Comparison of ENCODE assay signal across 19 cellular contexts in genomic region chr5:86716121-86716520, GRCh38.
DNase-seq lines count a peak whose midpoint lies in the region; TF ChIP-seq lines count a peak whose summit lies in the region.
"Had no signal": no experiment of that assay in that cellular context is flagged by ENCODE, and none has a peak within 500 bp of the region (broad histone marks: within the 10 kb centered on the region; RNA-seq: fewer than 3 reads in every experiment).

No MANE protein-coding gene starts in this region.

- WGBS in lower leg skin, 2 donors = 30 to 40% methylated on average over 2 of the region's 2 CpGs

- no peaks in the 10 kb centered on the region for H3K4me1 ChIP-seq in HEK293 (ENCODE audit: control insufficient read depth, insufficient read depth, low read length)
- H3K4me1 ChIP-seq: A549; BLaER1 treated with 17β-estradiol and CSF1 and Interleukin-3, amounts not matched to agents 10 nM and 100 nM had no signal

- POLR2A ChIA-PET in HEK293 (lab: Yijun Ruan, JAX) = no interaction called here

- in situ Hi-C loops in ACHN (cut with HindIII; ENCODE audit: low pct_ligation_motif_present, low pct_unique_long_range_greater_than_20kb, low sequenced_read_pairs) = no loop called here

- H3K4me3 ChIP-seq in HEK293 (ENCODE audit: low read depth, low read length) = no peak overlapping the region
- no peak overlapping the region for H3K4me3 ChIP-seq in lower leg skin (ENCODE audit: low read depth, poor library complexity, severe bottlenecking)
- H3K4me3 ChIP-seq: A549; BLaER1 treated with 17β-estradiol and CSF1 and Interleukin-3, amounts not matched to agents 10 nM and 100 nM; SK-N-MC had no signal

- H3K36me3 ChIP-seq in HEK293 (ENCODE audit: control insufficient read depth in 2 of 2, insufficient read depth in 1 of 2, low read length in 2 of 2) = no peaks in the 10 kb centered on the region
- H3K36me3 ChIP-seq: BLaER1 treated with 17β-estradiol and CSF1 and Interleukin-3, amounts not matched to agents 10 nM and 100 nM had no signal

- intact Hi-C loops in lower leg skin (cut with DNase I; ENCODE audit: low total_unique reads) = no loop called here

- DNase-seq in NCI-H345 (lab: John Stamatoyannopoulos, UW) = peak; percentile 36
- DNase-seq in NCI-H345 treated with DMSO at 0.1 percent for 48 hours (lab: John Stamatoyannopoulos, UW; ENCODE audit: unreplicated experiment) = no peak
- peak; percentile 64 for DNase-seq in NCI-H2171 treated with DMSO at 0.1 percent for 48 hours (lab: John Stamatoyannopoulos, UW)
- peak; percentile 25 for DNase-seq in iPS-NIHi11 (ENCODE audit: low spot score)
- no peak for DNase-seq in cerebellar cortex (ENCODE audit: low spot score)
- DNase-seq in ACHN = no peak
- no peak for DNase-seq in lower leg skin (ENCODE audit: low spot score in 2 of 2)
- DNase-seq: CD8-positive, alpha-beta T cell; DMS79 treated with DMSO at 0.1 percent for 48 hours; HCEC 1CT; IMR-90; Karpas-422; NCI-H1694 treated with DMSO at 0.1 percent for 48 hours; NCI-H510A; SHP77 had no signal

- no peaks in the 10 kb centered on the region for H3K9me3 ChIP-seq in HEK293 (ENCODE audit: control insufficient read depth, insufficient read depth, low read depth, low read length)
- H3K9me3 ChIP-seq: A549; BLaER1 treated with 17β-estradiol and CSF1 and Interleukin-3, amounts not matched to agents 10 nM and 100 nM had no signal

- no peak overlapping the region for H3K27ac ChIP-seq in HEK293 (ENCODE audit: extremely low read depth, low read depth, low read length)
- H3K27ac ChIP-seq: A549; BLaER1 treated with 17β-estradiol and CSF1 and Interleukin-3, amounts not matched to agents 10 nM and 100 nM; SK-N-MC had no signal

- TF ChIP-seq POLR2A in lower leg skin (IDR thresholded peaks at IDR 0.05) = no peak

- TF ChIP-seq CTCF in HEK293 (tag by site-specific recombination; IDR thresholded peaks at IDR 0.05) (no peak), lower leg skin (IDR thresholded peaks at IDR 0.05) (no peak)

- CTCF ChIA-PET in HEK293 (lab: Yijun Ruan, JAX) = no interaction called here

TF ChIP-seq in HEK293, 187 proteins besides CTCF, POLR2A, EP300 and RAD21:
- TF ChIP-seq ZIC2 (tag by site-specific recombination; IDR thresholded peaks at IDR 0.05) (0 out of 2 replicates have a peak, but pooled peaks have one; percentile 46), GLIS1 (tag by site-specific recombination; IDR thresholded peaks at IDR 0.05) (0 out of 2 replicates have a peak, but pooled peaks have one; percentile 7), WT1 (tag by site-specific recombination; IDR thresholded peaks at IDR 0.05) (peak; percentile 52; the same call in 1 of the 2 replicates)
- TF ChIP-seq, protein P1, sequence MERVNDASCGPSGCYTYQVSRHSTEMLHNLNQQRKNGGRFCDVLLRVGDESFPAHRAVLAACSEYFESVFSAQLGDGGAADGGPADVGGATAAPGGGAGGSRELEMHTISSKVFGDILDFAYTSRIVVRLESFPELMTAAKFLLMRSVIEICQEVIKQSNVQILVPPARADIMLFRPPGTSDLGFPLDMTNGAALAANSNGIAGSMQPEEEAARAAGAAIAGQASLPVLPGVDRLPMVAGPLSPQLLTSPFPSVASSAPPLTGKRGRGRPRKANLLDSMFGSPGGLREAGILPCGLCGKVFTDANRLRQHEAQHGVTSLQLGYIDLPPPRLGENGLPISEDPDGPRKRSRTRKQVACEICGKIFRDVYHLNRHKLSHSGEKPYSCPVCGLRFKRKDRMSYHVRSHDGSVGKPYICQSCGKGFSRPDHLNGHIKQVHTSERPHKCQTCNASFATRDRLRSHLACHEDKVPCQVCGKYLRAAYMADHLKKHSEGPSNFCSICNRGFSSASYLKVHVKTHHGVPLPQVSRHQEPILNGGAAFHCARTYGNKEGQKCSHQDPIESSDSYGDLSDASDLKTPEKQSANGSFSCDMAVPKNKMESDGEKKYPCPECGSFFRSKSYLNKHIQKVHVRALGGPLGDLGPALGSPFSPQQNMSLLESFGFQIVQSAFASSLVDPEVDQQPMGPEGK (tag by site-specific recombination; IDR thresholded peaks at IDR 0.05) = no peak
- TF ChIP-seq, protein P2, sequence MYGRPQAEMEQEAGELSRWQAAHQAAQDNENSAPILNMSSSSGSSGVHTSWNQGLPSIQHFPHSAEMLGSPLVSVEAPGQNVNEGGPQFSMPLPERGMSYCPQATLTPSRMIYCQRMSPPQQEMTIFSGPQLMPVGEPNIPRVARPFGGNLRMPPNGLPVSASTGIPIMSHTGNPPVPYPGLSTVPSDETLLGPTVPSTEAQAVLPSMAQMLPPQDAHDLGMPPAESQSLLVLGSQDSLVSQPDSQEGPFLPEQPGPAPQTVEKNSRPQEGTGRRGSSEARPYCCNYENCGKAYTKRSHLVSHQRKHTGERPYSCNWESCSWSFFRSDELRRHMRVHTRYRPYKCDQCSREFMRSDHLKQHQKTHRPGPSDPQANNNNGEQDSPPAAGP (tag by site-specific recombination; IDR thresholded peaks at IDR 0.05) = peak; percentile 34; the same call in 1 of the 2 replicates

Comparison
In these comparisons a context has a peak if more than half of its experiments do, and no peak if none do; other contexts are left out.
1. DNase-seq: peak in NCI-H345 (single experiment), NCI-H2171 treated with DMSO at 0.1 percent for 48 hours (single experiment) and iPS-NIHi11 (single experiment); none in NCI-H345 treated with DMSO at 0.1 percent for 48 hours (single experiment), cerebellar cortex (single experiment), ACHN (single experiment) and lower leg skin (0 of 2).